8 cellular contexts compared by ENCODE assay signal in the genomic region with DNA sequence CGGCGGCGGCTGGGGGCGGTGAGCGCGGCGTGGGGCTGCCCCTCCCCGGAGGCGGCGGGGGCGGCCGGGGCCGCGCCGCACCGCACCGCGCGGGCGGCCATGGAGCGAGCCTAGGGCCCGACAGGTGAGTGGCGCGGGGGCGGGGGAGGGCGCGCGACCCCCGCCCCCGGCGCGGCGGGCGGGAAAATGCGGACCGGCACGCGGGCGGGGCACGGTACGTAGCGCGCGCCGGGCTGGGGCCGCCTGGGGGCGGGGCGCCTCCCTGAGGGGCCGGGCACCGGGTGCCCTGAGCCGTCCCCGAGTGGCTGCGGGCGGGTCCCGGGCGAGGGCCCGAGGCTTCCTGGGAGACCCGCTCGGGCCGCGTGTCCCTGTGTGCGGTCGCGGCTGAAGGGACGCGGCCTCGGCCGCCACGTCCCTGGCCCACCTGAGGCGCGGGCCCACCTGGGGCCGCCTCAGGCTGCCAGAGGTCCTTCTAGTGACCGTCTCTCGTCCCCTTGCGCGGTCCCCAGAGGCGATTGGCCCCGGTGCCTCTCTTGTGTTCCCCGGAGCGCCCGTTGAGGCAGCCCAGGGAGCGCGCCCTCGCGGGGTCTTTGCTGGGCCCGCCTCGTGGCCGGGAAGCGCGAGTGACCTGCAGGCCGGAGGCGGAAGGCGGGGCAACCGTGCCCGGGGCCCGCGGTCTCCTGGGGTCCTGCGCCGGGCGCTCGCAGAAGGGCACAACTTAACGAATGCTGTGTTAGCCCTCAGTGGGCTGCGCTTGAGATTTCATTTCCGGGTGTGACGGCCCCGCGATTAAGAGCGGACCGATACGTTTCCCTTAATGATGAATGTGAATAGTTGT. TPM values are rescaled to one million over a fixed set of nuclear protein-coding genes. Genes with fewer than 3 reads are reported as not detected.
A peak's percentile ranks its signal among the peaks of the same experiment; 100 is the strongest.
DNase-seq lines count a peak whose midpoint lies in the region; ATAC-seq and TF ChIP-seq lines count a peak whose summit lies in the region.

No MANE protein-coding gene starts in this region.

- peak overlapping the region; percentile 82 for H3K4me2 ChIP-seq in Karpas-422 (ENCODE audit: low read depth, low read length, poor library complexity, severe bottlenecking)

- no peaks in the 10 kb centered on the region for H3K9me2 ChIP-seq in Karpas-422 (replicated peaks; ENCODE audit: insufficient read depth, low read length)

- H3K4me1 ChIP-seq in Karpas-422 (ENCODE audit: low read length) (peaks cover 50% of the 10 kb centered on the region), ovary (ENCODE audit: insufficient read depth) (peaks cover 9% of the 10 kb centered on the region), tibial nerve (peaks cover 0 to 71% (median 21%) of the 10 kb centered on the region in 4 donors)

- H3K27me3 Mint-ChIP-seq in activated naive CD4-positive, alpha-beta T cell treated with anti-CD3 and anti-CD28 coated beads for 36 hours (ENCODE audit: low read depth), result no peaks in the 10 kb centered on the region

- no peaks in the 10 kb centered on the region for H3K36me3 Mint-ChIP-seq in activated naive CD4-positive, alpha-beta T cell treated with anti-CD3 and anti-CD28 coated beads for 36 hours (ENCODE audit: low read depth)

- no peak for TF ChIP-seq EP300 in ovary (IDR thresholded peaks at IDR 0.05)
- peak in 1 of 2 donors; percentile 47 for TF ChIP-seq EP300 in tibial nerve (IDR thresholded peaks at IDR 0.05)

- H3K79me2 ChIP-seq in Karpas-422 (ENCODE audit: low read length), result peaks cover 45% of the 10 kb centered on the region

- H3K9me3 Mint-ChIP-seq in activated naive CD4-positive, alpha-beta T cell treated with anti-CD3 and anti-CD28 coated beads for 36 hours, result no peaks in the 10 kb centered on the region

- no peaks in the 10 kb centered on the region for H4K20me1 ChIP-seq in Karpas-422 (ENCODE audit: insufficient read depth, low read depth, low read length)

- in situ Hi-C loops in G401 (cut with HindIII; ENCODE audit: low sequenced_read_pairs), result no loop called here
- in situ Hi-C loops in SK-MEL-5 (cut with HindIII; ENCODE audit: low pct_unique_long_range_greater_than_20kb, low sequenced_read_pairs), result no loop called here

- H3K27ac Mint-ChIP-seq in activated naive CD4-positive, alpha-beta T cell treated with anti-CD3 and anti-CD28 coated beads for 36 hours, result peak overlapping the region; percentile 78

- no peak for TF ChIP-seq CTCF in ovary (IDR thresholded peaks at IDR 0.05)
- TF ChIP-seq CTCF in tibial nerve (IDR thresholded peaks at IDR 0.05), result peak in 1 of 5 experiments; percentile 38

- no peaks in the 10 kb centered on the region for H3K9me3 ChIP-seq in Karpas-422 (ENCODE audit: low read length)
- no peaks in the 10 kb centered on the region for H3K9me3 ChIP-seq in ovary
- H3K9me3 ChIP-seq in tibial nerve, result no peaks in the 10 kb centered on the region

- H3K27me3 ChIP-seq in Karpas-422 (ENCODE audit: low read length), result no peaks in the 10 kb centered on the region
- H3K27me3 ChIP-seq in ovary, result no peaks in the 10 kb centered on the region
- no peaks in the 10 kb centered on the region for H3K27me3 ChIP-seq in tibial nerve

- H3K4me3 ChIP-seq in Karpas-422 (ENCODE audit: low read length) (peak overlapping the region; percentile 79), ovary (peak overlapping the region; percentile 81), tibial nerve (peak overlapping the region; percentile 91 to 99 (median 96))

- peak overlapping the region; percentile 85 for H3K4me3 Mint-ChIP-seq in activated naive CD4-positive, alpha-beta T cell treated with anti-CD3 and anti-CD28 coated beads for 36 hours

- peak overlapping the region; percentile 97 for H3K9ac ChIP-seq in Karpas-422 (ENCODE audit: low read length)

- no peak for TF ChIP-seq POLR2A in ovary (IDR thresholded peaks at IDR 0.05)
- peak; percentile 8 to 21 for TF ChIP-seq POLR2A in tibial nerve (IDR thresholded peaks at IDR 0.05)

- ATAC-seq in GM21825 (IDR thresholded peaks at IDR 0.05; ENCODE audit: unreplicated experiment), result peak; percentile 70

- H3K27ac ChIP-seq in Karpas-422 (ENCODE audit: low read length), result peak overlapping the region; percentile 88
- H3K27ac ChIP-seq in ovary, result peak overlapping the region; percentile 78 to 91
- peak overlapping the region; percentile 92 to 98 (median 96) for H3K27ac ChIP-seq in tibial nerve

- WGBS in ovary, 3 donors, result 0 to 1% (median 1%) methylated on average over 55 to 108 of the region's 110 CpGs
- 0 to 1% methylated on average over 29 to 33 of the region's 110 CpGs for WGBS in tibial nerve, 2 donors

- peaks cover 43% of the 10 kb centered on the region for H3K4me1 Mint-ChIP-seq in activated naive CD4-positive, alpha-beta T cell treated with anti-CD3 and anti-CD28 coated beads for 36 hours (ENCODE audit: low read depth)

- intact Hi-C loops in activated naive CD4-positive, alpha-beta T cell treated with anti-CD3 and anti-CD28 coated beads for 36 hours (cut with micrococcal nuclease), result loop anchor here (1.0 to 5.0 kb wide), 8 partner anchors 8 to 928 kb away; a partner anchor contains a TSS
- intact Hi-C loops in ovary (cut with DNase I), result no loop called here

- no peaks in the 10 kb centered on the region for H3K36me3 ChIP-seq in Karpas-422 (ENCODE audit: insufficient read depth, low read length)
- H3K36me3 ChIP-seq in ovary, result no peaks in the 10 kb centered on the region
- no peaks in the 10 kb centered on the region for H3K36me3 ChIP-seq in tibial nerve

- CTCF ChIA-PET in activated naive CD4-positive, alpha-beta T cell treated with anti-CD3 and anti-CD28 coated beads for 36 hours (lab: Charles Lee), result interaction anchor here (0.9 kb wide), 1 partner anchor 13 kb away, joined by 3 read pairs; no protein-coding TSS in a partner anchor

- DNase-seq in G401 (ENCODE audit: low spot score) (peak; percentile 63), Karpas-422 (peak; percentile 91), SK-MEL-5 (ENCODE audit: low read depth, low spot score) (peak; percentile 56), glomerular visceral epithelial cell (ENCODE audit: extremely low spot score) (peak; percentile 79), ovary (peak; percentile 50 to 76 (median 65)), tibial nerve (ENCODE audit: low spot score in 2 of 2) (peak; percentile 26 to 42)
- peak; percentile 67 for DNase-seq in activated naive CD4-positive, alpha-beta T cell treated with anti-CD3 and anti-CD28 coated beads for 36 hours

- peak overlapping the region; percentile 34; the same call in 1 of the 2 replicates for H2AFZ ChIP-seq in Karpas-422 (ENCODE audit: low read length)

RNA-seq across cellular contexts. Expression of a gene that starts 0.5 kb away (rescaled TPM):
- 9.3 and 19.7 TPM in 2 replicates for total RNA-seq in G401 (2014; rRNA removed; shearing (Covaris generic))
- 23.2 and 30.0 TPM in 2 replicates for total RNA-seq in Karpas-422 (2014; rRNA removed; shearing (Covaris generic); ENCODE audit: low replicate concordance)
- total RNA-seq in SK-MEL-5 (2014; rRNA removed; shearing (Covaris generic)), result 28.6 and 28.9 TPM in 2 replicates
- 23.5 and 36.0 TPM in 2 replicates for polyA plus RNA-seq in SK-MEL-5 (2015; cell fraction: cytosol; rRNA removed)
- polyA plus RNA-seq in SK-MEL-5 (2015; cell fraction: nucleus; rRNA removed), result 7.9 and 9.8 TPM in 2 replicates
- total RNA-seq in activated naive CD4-positive, alpha-beta T cell treated with anti-CD3 and anti-CD28 coated beads for 36 hours, result 10 to 100 TPM; 35.1 to 36.1 TPM
- total RNA-seq in ovary (10 to 100 TPM; 22.5 to 62.0 (median 49.1) TPM), tibial nerve (10 to 100 TPM; 39.6 to 60.3 (median 51.6) TPM)
- polyA plus RNA-seq in ovary, result 10 to 100 TPM; 19.0 to 50.1 TPM

RNA-seq across cellular contexts. Expression of a gene that starts 55.7 kb away (rescaled TPM):
- total RNA-seq in G401 (2014; rRNA removed; shearing (Covaris generic)), result 82.3 and 136 TPM in 2 replicates
- total RNA-seq in Karpas-422 (2014; rRNA removed; shearing (Covaris generic); ENCODE audit: low replicate concordance), result 83.1 and 130 TPM in 2 replicates
- 13.1 and 15.0 TPM in 2 replicates for total RNA-seq in SK-MEL-5 (2014; rRNA removed; shearing (Covaris generic))
- polyA plus RNA-seq in SK-MEL-5 (2015; cell fraction: cytosol; rRNA removed), result 34.0 and 42.7 TPM in 2 replicates
- 9.5 and 25.8 TPM in 2 replicates for polyA plus RNA-seq in SK-MEL-5 (2015; cell fraction: nucleus; rRNA removed)
- total RNA-seq in activated naive CD4-positive, alpha-beta T cell treated with anti-CD3 and anti-CD28 coated beads for 36 hours, result 10 to 100 TPM; 35.8 to 39.2 TPM
- total RNA-seq in ovary (10 to 100 TPM; 19.2 to 55.0 (median 26.7) TPM), tibial nerve (100 to 1,000 TPM in 1 of 4 donors, 10 to 100 TPM in 3; 72.1 to 115 (median 83.3) TPM)
- polyA plus RNA-seq in ovary, result 10 to 100 TPM; 17.8 to 19.5 TPM

Comparison
In these comparisons a context has a peak if more than half of its experiments do, and no peak if none do; other contexts are left out.
1. Peak in every context shown above with its lines: DNase-seq, ATAC-seq, H3K4me3 ChIP-seq and H3K27ac ChIP-seq.
2. DNase-seq: peak in every context shown above with its lines; median percentile 91 in Karpas-422; 79 in glomerular visceral epithelial cell; 67 in activated naive CD4-positive, alpha-beta T cell treated with anti-CD3 and anti-CD28 coated beads for 36 hours; 65 in ovary; 63 in G401; 56 in SK-MEL-5; 34 in tibial nerve.